8 cellular contexts compared by ENCODE assay signal in the genomic region with DNA sequence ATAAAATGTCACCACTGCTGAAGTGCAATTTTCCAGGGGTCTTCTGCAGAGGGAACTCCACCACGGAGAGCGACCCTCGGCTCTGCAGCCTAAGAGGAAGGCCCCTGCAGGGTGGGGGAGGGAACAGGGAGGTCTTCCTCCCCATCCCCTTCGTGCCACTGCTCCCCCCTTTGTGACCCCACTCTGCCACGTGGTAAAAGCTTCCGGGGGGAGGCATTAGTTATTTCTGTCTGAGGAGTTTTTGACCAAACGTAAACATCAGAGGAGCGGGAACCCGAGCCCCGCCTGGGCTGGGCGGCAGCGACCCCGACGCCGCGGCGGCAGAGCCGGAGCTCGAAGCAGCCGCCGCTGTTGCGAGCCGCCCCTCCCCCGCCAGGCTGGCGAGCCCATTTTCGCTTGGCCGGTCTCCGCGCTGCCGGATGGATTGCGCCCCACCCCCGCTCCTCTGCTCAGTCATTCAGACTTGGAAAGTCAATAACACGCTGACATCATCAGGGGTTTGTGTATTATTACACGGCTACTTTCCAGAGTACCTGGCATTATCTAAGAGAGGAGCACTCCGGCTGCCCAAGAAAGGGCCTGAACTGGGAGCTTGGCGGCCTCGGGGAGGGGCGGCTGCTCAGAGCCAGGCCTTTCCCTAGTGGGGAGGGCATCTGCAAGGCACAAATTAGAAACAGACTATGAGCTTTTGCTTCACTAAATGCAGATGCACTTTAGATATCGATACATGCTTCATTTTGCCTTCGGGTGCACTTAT.
DNase-seq lines count a peak whose midpoint lies in the region; ATAC-seq and TF ChIP-seq lines count a peak whose summit lies in the region.

No MANE protein-coding gene starts in this region.

- ATAC-seq in GM19395 (IDR thresholded peaks at IDR 0.05; ENCODE audit: unreplicated experiment) (peak; percentile 76), HG03558 (IDR thresholded peaks at IDR 0.05; ENCODE audit: extremely low read depth, unreplicated experiment) (peak; percentile 73)

- under 1% methylated on average over 40 of the region's 40 CpGs for WGBS in liver

- peak; percentile 82 to 86 for TF ChIP-seq RAD21 in liver (IDR thresholded peaks at IDR 0.05)

- no peak for TF ChIP-seq CTCF in C4-2B (conservative IDR thresholded peaks at IDR 0.05)
- TF ChIP-seq CTCF in liver (IDR thresholded peaks at IDR 0.05; ENCODE audit: low read depth, low read length, missing input control): no peak

- no peaks in the 10 kb centered on the region for H3K36me3 ChIP-seq in liver (ENCODE audit: control insufficient read depth in 4 of 4, insufficient read depth in 3 of 4, low read depth in 1 of 4, low read length in 3 of 4)

- H3K27ac ChIP-seq in C4-2B (peak overlapping the region; percentile 94), liver (ENCODE audit: low read depth in 1 of 2, low read length in 2 of 2) (peak overlapping the region; percentile 93 to 94)

- DNase-seq in NCI-H748 (lab: John Stamatoyannopoulos, UW; ENCODE audit: unreplicated experiment) (peak; percentile 98), dermis blood vessel endothelial cell (peak; percentile 99)
- DNase-seq in activated CD4-positive, alpha-beta T cell treated with anti-CD3 and anti-CD28 coated beads, Interleukin-2, amount 50 U/mL, for 4 hours: peak; percentile 94 to 95
- peak; percentile 97 for DNase-seq in stimulated activated CD4-positive, alpha-beta T cell treated with anti-CD3 and anti-CD28 coated beads, Interleukin-4, amount 100 ng/mL, for 1 hour

- peak overlapping the region in 1 of 2 donors; percentile 95 for H3K9ac ChIP-seq in liver (ENCODE audit: low read depth in 1 of 2, low read length in 2 of 2)

- peak overlapping the region; percentile 40 to 59 (median 46) for H3K4me3 ChIP-seq in liver (ENCODE audit: low read depth in 1 of 3, low read length in 3 of 3)

- H3K27me3 ChIP-seq in liver (ENCODE audit: control insufficient read depth in 4 of 4, insufficient read depth in 4 of 4, low read length in 3 of 4): no peaks in the 10 kb centered on the region

- H3K4me1 ChIP-seq in liver (ENCODE audit: control insufficient read depth in 4 of 4, insufficient read depth in 4 of 4, low read length in 3 of 4): peaks cover 8 to 29% (median 20%) of the 10 kb centered on the region in 4 donors

- no peaks in the 10 kb centered on the region for H3K9me3 ChIP-seq in liver (ENCODE audit: control insufficient read depth in 4 of 4, low read length in 3 of 4)

TF ChIP-seq in liver, 16 proteins besides CTCF, POLR2A, EP300 and RAD21:
- peak; percentile 98 for TF ChIP-seq FOXA2 (IDR thresholded peaks at IDR 0.05)
- TF ChIP-seq, protein P1, sequence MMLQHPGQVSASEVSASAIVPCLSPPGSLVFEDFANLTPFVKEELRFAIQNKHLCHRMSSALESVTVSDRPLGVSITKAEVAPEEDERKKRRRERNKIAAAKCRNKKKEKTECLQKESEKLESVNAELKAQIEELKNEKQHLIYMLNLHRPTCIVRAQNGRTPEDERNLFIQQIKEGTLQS (IDR thresholded peaks at IDR 0.05): peak; percentile 96
- TF ChIP-seq, protein P2, sequence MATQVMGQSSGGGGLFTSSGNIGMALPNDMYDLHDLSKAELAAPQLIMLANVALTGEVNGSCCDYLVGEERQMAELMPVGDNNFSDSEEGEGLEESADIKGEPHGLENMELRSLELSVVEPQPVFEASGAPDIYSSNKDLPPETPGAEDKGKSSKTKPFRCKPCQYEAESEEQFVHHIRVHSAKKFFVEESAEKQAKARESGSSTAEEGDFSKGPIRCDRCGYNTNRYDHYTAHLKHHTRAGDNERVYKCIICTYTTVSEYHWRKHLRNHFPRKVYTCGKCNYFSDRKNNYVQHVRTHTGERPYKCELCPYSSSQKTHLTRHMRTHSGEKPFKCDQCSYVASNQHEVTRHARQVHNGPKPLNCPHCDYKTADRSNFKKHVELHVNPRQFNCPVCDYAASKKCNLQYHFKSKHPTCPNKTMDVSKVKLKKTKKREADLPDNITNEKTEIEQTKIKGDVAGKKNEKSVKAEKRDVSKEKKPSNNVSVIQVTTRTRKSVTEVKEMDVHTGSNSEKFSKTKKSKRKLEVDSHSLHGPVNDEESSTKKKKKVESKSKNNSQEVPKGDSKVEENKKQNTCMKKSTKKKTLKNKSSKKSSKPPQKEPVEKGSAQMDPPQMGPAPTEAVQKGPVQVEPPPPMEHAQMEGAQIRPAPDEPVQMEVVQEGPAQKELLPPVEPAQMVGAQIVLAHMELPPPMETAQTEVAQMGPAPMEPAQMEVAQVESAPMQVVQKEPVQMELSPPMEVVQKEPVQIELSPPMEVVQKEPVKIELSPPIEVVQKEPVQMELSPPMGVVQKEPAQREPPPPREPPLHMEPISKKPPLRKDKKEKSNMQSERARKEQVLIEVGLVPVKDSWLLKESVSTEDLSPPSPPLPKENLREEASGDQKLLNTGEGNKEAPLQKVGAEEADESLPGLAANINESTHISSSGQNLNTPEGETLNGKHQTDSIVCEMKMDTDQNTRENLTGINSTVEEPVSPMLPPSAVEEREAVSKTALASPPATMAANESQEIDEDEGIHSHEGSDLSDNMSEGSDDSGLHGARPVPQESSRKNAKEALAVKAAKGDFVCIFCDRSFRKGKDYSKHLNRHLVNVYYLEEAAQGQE (IDR thresholded peaks at IDR 0.05): peak; percentile 90
- peak; percentile 96 to 97 for TF ChIP-seq JUND (IDR thresholded peaks at IDR 0.05)
- peak; percentile 89 for TF ChIP-seq SP1 (IDR thresholded peaks at IDR 0.05)
- peak; percentile 98 for TF ChIP-seq FOXA1 (IDR thresholded peaks at IDR 0.05)
- TF ChIP-seq EGR1 (IDR thresholded peaks at IDR 0.05; ENCODE audit: low read depth in 2 of 2): peak; percentile 67 to 95
- peak in 1 of 2 donors; percentile 64 for TF ChIP-seq GABPA (IDR thresholded peaks at IDR 0.05 in 1 of 2, conservative IDR thresholded peaks at IDR 0.05 in 1 of 2)
- TF ChIP-seq HNF4A (conservative IDR thresholded peaks at IDR 0.05): peak; percentile 68 to 70
- TF ChIP-seq, protein P3, sequence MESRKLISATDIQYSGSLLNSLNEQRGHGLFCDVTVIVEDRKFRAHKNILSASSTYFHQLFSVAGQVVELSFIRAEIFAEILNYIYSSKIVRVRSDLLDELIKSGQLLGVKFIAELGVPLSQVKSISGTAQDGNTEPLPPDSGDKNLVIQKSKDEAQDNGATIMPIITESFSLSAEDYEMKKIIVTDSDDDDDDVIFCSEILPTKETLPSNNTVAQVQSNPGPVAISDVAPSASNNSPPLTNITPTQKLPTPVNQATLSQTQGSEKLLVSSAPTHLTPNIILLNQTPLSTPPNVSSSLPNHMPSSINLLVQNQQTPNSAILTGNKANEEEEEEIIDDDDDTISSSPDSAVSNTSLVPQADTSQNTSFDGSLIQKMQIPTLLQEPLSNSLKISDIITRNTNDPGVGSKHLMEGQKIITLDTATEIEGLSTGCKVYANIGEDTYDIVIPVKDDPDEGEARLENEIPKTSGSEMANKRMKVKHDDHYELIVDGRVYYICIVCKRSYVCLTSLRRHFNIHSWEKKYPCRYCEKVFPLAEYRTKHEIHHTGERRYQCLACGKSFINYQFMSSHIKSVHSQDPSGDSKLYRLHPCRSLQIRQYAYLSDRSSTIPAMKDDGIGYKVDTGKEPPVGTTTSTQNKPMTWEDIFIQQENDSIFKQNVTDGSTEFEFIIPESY (IDR thresholded peaks at IDR 0.05): peak; percentile 67
- TF ChIP-seq NR2F2 (IDR thresholded peaks at IDR 0.05): peak; percentile 16
- TF ChIP-seq HNF4G (IDR thresholded peaks at IDR 0.05): peak; percentile 82
- peak; percentile 82 for TF ChIP-seq TAF1 (conservative IDR thresholded peaks at IDR 0.05)
- TF ChIP-seq, protein P4, sequence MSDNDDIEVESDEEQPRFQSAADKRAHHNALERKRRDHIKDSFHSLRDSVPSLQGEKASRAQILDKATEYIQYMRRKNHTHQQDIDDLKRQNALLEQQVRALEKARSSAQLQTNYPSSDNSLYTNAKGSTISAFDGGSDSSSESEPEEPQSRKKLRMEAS (IDR thresholded peaks at IDR 0.05): peak; percentile 92
- peak; percentile 86 to 89 for TF ChIP-seq RXRA (IDR thresholded peaks at IDR 0.05)
- peak; percentile 79 for TF ChIP-seq YY1 (IDR thresholded peaks at IDR 0.05)

Comparison
In these comparisons a context has a peak if more than half of its experiments do, and no peak if none do; other contexts are left out.
1. Peak in every context shown above with its lines: DNase-seq, ATAC-seq, H3K4me3 ChIP-seq and H3K27ac ChIP-seq.